In genomic region chr7:65762712-65763111, GRCh38 we compare ENCODE assay signal across 8 cellular contexts.
A peak's percentile ranks its signal among the peaks of the same experiment; 100 is the strongest.
DNase-seq lines count a peak whose midpoint lies in the region; ATAC-seq, FAIRE-seq and TF ChIP-seq lines count a peak whose summit lies in the region.
"Not testable (repeated sequence)": the region's sequence is repeated elsewhere in the genome, so short reads cannot be mapped to it uniquely, and the experiment has no call there.

No MANE protein-coding gene starts in this region.

- H3K9ac ChIP-seq in K562 (ENCODE audit: insufficient read depth in 1 of 2, low read depth in 2 of 2, low read length in 2 of 2): not testable (repeated sequence)

- peak; percentile 32 for DNase-seq in ACHN
- peak; percentile 19 for DNase-seq in HT-29 (ENCODE audit: low spot score)
- DNase-seq in RPMI7951 (ENCODE audit: low read depth): peak; percentile 52
- DNase-seq in activated CD8-positive, alpha-beta memory T cell treated with anti-CD3 and anti-CD28 coated beads, Interleukin-2, amount 10 ng/mL, durations not matched to agents 7 days and 5 days; heart left ventricle; memory B cell (ENCODE audit: low spot score in 2 of 2): not testable (repeated sequence)
- peak in 1 of 4 experiments; percentile 20 for DNase-seq in K562 (ENCODE audit: extremely low read depth in 1 of 4, low spot score in 3 of 4)

- peak overlapping the region; percentile 76 for H3K27ac Mint-ChIP-seq in activated CD8-positive, alpha-beta memory T cell treated with anti-CD3 and anti-CD28 coated beads, Interleukin-2, amount 10 ng/mL, durations not matched to agents 7 days and 5 days
- H3K27ac Mint-ChIP-seq in memory B cell: peak overlapping the region; percentile 82
- H3K27ac Mint-ChIP-seq in stimulated activated naive CD8-positive, alpha-beta T cell treated with anti-CD3 and anti-CD28 coated beads, Interleukin-15, Interleukin-2, amounts not matched to agents 100 ng/mL and 50 ng/mL, for 24 hours: peak overlapping the region; percentile 81

- not testable (repeated sequence) for H2AFZ ChIP-seq in K562 (ENCODE audit: low read depth, low read length)

- H3K4me3 Mint-ChIP-seq in activated CD8-positive, alpha-beta memory T cell treated with anti-CD3 and anti-CD28 coated beads, Interleukin-2, amount 10 ng/mL, durations not matched to agents 7 days and 5 days; memory B cell; stimulated activated naive CD8-positive, alpha-beta T cell treated with anti-CD3 and anti-CD28 coated beads, Interleukin-15, Interleukin-2, amounts not matched to agents 100 ng/mL and 50 ng/mL, for 24 hours: not testable (repeated sequence)

- not testable (repeated sequence) for H3K9me3 ChIP-seq in K562 (replicated peaks; ENCODE audit: control insufficient read depth, insufficient read depth, low read depth, low read length); heart left ventricle

- H3K27ac ChIP-seq in K562 (ENCODE audit: extremely low read depth, low read depth, low read length): peak overlapping the region; percentile 56; the same call in 2 of the 3 replicates
- not testable (repeated sequence) for H3K27ac ChIP-seq in heart left ventricle

- peaks cover 20% of the 10 kb centered on the region for H3K4me1 Mint-ChIP-seq in activated CD8-positive, alpha-beta memory T cell treated with anti-CD3 and anti-CD28 coated beads, Interleukin-2, amount 10 ng/mL, durations not matched to agents 7 days and 5 days
- H3K4me1 Mint-ChIP-seq in memory B cell: not testable (repeated sequence)
- peaks cover 21% of the 10 kb centered on the region for H3K4me1 Mint-ChIP-seq in stimulated activated naive CD8-positive, alpha-beta T cell treated with anti-CD3 and anti-CD28 coated beads, Interleukin-15, Interleukin-2, amounts not matched to agents 100 ng/mL and 50 ng/mL, for 24 hours (ENCODE audit: low read depth)

- not testable (repeated sequence) for H3K4me3 ChIP-seq in K562, heart left ventricle

- FAIRE-seq in K562 (lab: Jason Lieb, UNC): peak; percentile 84

- H3K79me2 ChIP-seq in K562 (ENCODE audit: control insufficient read depth, insufficient read depth, low read length): not testable (repeated sequence)

- H3K27me3 Mint-ChIP-seq in activated CD8-positive, alpha-beta memory T cell treated with anti-CD3 and anti-CD28 coated beads, Interleukin-2, amount 10 ng/mL, durations not matched to agents 7 days and 5 days; memory B cell; stimulated activated naive CD8-positive, alpha-beta T cell treated with anti-CD3 and anti-CD28 coated beads, Interleukin-15, Interleukin-2, amounts not matched to agents 100 ng/mL and 50 ng/mL, for 24 hours: not testable (repeated sequence)

- in situ Hi-C loops in ACHN (cut with HindIII; ENCODE audit: low pct_ligation_motif_present, low pct_unique_long_range_greater_than_20kb, low sequenced_read_pairs); K562 (cut with MboI): not testable (repeated sequence)

- H3K4me2 ChIP-seq in K562 (ENCODE audit: insufficient read depth, low read length): not testable (repeated sequence)

- POLR2A ChIA-PET in K562 (lab: Yijun Ruan, JAX): interaction anchor here (0.7 kb wide), 1 partner anchor 687 kb away, joined by 3 read pairs; no protein-coding TSS in a partner anchor

- H3K36me3 ChIP-seq in K562 (ENCODE audit: control insufficient read depth, insufficient read depth, low read length): peaks cover 30% of the 10 kb centered on the region; the same call in 2 of the 3 replicates
- H3K36me3 ChIP-seq in heart left ventricle: peaks cover 0 to 49% (median 17%) of the 10 kb centered on the region in 9 donors

- not testable (repeated sequence) for H3K9me3 Mint-ChIP-seq in activated CD8-positive, alpha-beta memory T cell treated with anti-CD3 and anti-CD28 coated beads, Interleukin-2, amount 10 ng/mL, durations not matched to agents 7 days and 5 days (ENCODE audit: low read depth); memory B cell; stimulated activated naive CD8-positive, alpha-beta T cell treated with anti-CD3 and anti-CD28 coated beads, Interleukin-15, Interleukin-2, amounts not matched to agents 100 ng/mL and 50 ng/mL, for 24 hours

- H3K9me1 ChIP-seq in K562 (ENCODE audit: control insufficient read depth, insufficient read depth, low read length): not testable (repeated sequence)

- TF ChIP-seq EP300 in K562 (IDR thresholded peaks at IDR 0.05; ENCODE audit: low read length): not testable (repeated sequence)

- H3K36me3 Mint-ChIP-seq in activated CD8-positive, alpha-beta memory T cell treated with anti-CD3 and anti-CD28 coated beads, Interleukin-2, amount 10 ng/mL, durations not matched to agents 7 days and 5 days: peaks cover 24% of the 10 kb centered on the region
- peaks cover 15% of the 10 kb centered on the region for H3K36me3 Mint-ChIP-seq in memory B cell
- peaks cover 41% of the 10 kb centered on the region for H3K36me3 Mint-ChIP-seq in stimulated activated naive CD8-positive, alpha-beta T cell treated with anti-CD3 and anti-CD28 coated beads, Interleukin-15, Interleukin-2, amounts not matched to agents 100 ng/mL and 50 ng/mL, for 24 hours (ENCODE audit: low read depth)

- 14% methylated on average over 3 of the region's 3 CpGs for WGBS in K562 (ENCODE audit: insufficient coverage, low coverage, missing lambda C conversion rate)
- 49 to 62% (median 60%) methylated on average over 3 of the region's 3 CpGs for WGBS in heart left ventricle, 4 donors

- BruUV-seq in K562 (replicated peaks; lab: Mats Ljungman, UMichigan): not testable (repeated sequence)

- not testable (repeated sequence) for H3K4me1 ChIP-seq in K562 (replicated peaks in 1 of 2; ENCODE audit: control insufficient read depth in 2 of 2, insufficient read depth in 2 of 2, low read length in 2 of 2); heart left ventricle

- intact Hi-C loops in K562 (cut with micrococcal nuclease); heart left ventricle (cut with DNase I): not testable (repeated sequence)

- TF ChIP-seq RAD21 in K562 (CRISPR knock-in tag; conservative IDR thresholded peaks at IDR 0.05 in 1 of 2, IDR thresholded peaks at IDR 0.05 in 1 of 2): not testable (repeated sequence)

- TF ChIP-seq CTCF in K562 (IDR thresholded peaks at IDR 0.05 in 2 of 3, conservative IDR thresholded peaks at IDR 0.05 in 1 of 3; ENCODE audit: insufficient read depth in 2 of 3, low read depth in 1 of 3, low read length in 3 of 3); heart left ventricle (IDR thresholded peaks at IDR 0.05): not testable (repeated sequence)

- CTCF ChIA-PET in activated CD8-positive, alpha-beta memory T cell treated with anti-CD3 and anti-CD28 coated beads, Interleukin-2, amount 10 ng/mL, durations not matched to agents 7 days and 5 days (lab: Charles Lee): interaction anchor here (0.7 kb wide), 1 partner anchor 304 kb away, joined by 3 read pairs; no protein-coding TSS in a partner anchor
- CTCF ChIA-PET in K562 (lab: Yijun Ruan, JAX; ENCODE audit: low intra/inter-chr PET ratio): not testable (repeated sequence)

- H3K27me3 ChIP-seq in K562 (ENCODE audit: control insufficient read depth in 2 of 2, insufficient read depth in 2 of 2, low read length in 2 of 2); heart left ventricle: not testable (repeated sequence)

- TF ChIP-seq POLR2A in K562 (conservative IDR thresholded peaks at IDR 0.05); heart left ventricle (IDR thresholded peaks at IDR 0.05): not testable (repeated sequence)

- peak; percentile 71 for ATAC-seq in activated CD8-positive, alpha-beta memory T cell treated with anti-CD3 and anti-CD28 coated beads, Interleukin-2, amount 10 ng/mL, durations not matched to agents 7 days and 5 days
- ATAC-seq in K562: peak; percentile 79
- peak in 3 of 4 donors; percentile 42 to 73 (median 66) for ATAC-seq in heart left ventricle
- not testable (repeated sequence) for ATAC-seq in memory B cell (ENCODE audit: low read depth)

- H4K20me1 ChIP-seq in K562 (replicated peaks; ENCODE audit: control insufficient read depth, insufficient read depth, low read length): not testable (repeated sequence)

TF ChIP-seq in K562, 482 proteins besides CTCF, POLR2A, EP300 and RAD21:
- TF ChIP-seq JUND (IDR thresholded peaks at IDR 0.05; ENCODE audit: borderline replicate concordance, low read depth, low read length) (peak; percentile 76), JUND (tag; IDR thresholded peaks at IDR 0.05; ENCODE audit: borderline replicate concordance, low read depth, low read length) (peak; percentile 68; the same call in 1 of the 3 replicates), SMARCE1 (IDR thresholded peaks at IDR 0.05) (peak; percentile 58; the same call in 1 of the 2 replicates), DPF2 (IDR thresholded peaks at IDR 0.05) (peak; percentile 63; the same call in 1 of the 2 replicates), FOSL1 (tag; conservative IDR thresholded peaks at IDR 0.05) (peak; percentile 72), ATF3 (IDR thresholded peaks at IDR 0.05) (peak; percentile 80), FOXA3 (CRISPR knock-in tag; conservative IDR thresholded peaks at IDR 0.05 in 1 of 2, IDR thresholded peaks at IDR 0.05 in 1 of 2) (peak in 1 of 2 experiments; percentile 31; a peak in 1 of 4 replicates), SMARCA4 (IDR thresholded peaks at IDR 0.05) (peak; percentile 41; the same call in 1 of the 2 replicates), ARID1B (IDR thresholded peaks at IDR 0.05) (peak; percentile 56)
- TF ChIP-seq ATF3 (CRISPR knock-in tag; conservative IDR thresholded peaks at IDR 0.05): not testable (repeated sequence)
